Comparison of ENCODE assay signal across 17 cellular contexts in the genomic region with DNA sequence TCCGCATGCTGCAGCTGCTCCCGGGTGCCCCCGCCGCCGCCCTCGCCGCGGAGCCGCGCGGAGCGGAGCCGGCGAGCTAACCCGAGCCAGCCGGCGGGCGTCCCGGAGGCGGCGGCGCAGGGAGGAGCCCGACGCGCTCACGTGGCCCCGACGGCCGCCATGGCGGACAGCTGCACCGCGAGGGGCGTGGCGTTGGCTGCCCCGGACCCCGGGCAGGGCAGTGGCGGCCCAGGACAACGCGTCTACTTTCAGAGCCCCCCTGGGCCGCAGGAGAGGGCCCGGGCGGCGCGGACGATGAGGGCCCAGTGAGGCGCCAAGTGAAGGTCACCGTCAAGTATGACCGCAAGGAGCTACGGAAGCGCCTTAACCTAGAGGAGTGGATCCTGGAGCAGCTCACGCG. TPM values are rescaled to one million over a fixed set of nuclear protein-coding genes. Genes with fewer than 3 reads are reported as not detected.
DNase-seq lines count a peak whose midpoint lies in the region; ATAC-seq and TF ChIP-seq lines count a peak whose summit lies in the region.
"Had no signal": no experiment of that assay in that cellular context is flagged by ENCODE, and none has a peak within 500 bp of the region (broad histone marks: within the 10 kb centered on the region; RNA-seq: fewer than 3 reads in every experiment).

No MANE protein-coding gene starts in this region.

- H3K27me3 ChIP-seq in left ventricle myocardium inferior (ENCODE audit: low read depth), result peaks cover 18% of the 10 kb centered on the region

- H3K27me3 Mint-ChIP-seq in Calu3 (ENCODE audit: unreplicated experiment) (peaks cover 3% of the 10 kb centered on the region), nephron progenitor cell (ENCODE audit: low read depth, poor library complexity) (peaks cover 12% of the 10 kb centered on the region)

- intact Hi-C loops in Calu3 (cut with micrococcal nuclease; ENCODE audit: unreplicated experiment), result loop anchor here (5.0 kb wide), 1 partner anchor 41 kb away; no protein-coding TSS in a partner anchor
- intact Hi-C loops in left ventricle myocardium inferior (cut with micrococcal nuclease), result no loop called here

- H3K27ac Mint-ChIP-seq in Calu3 (ENCODE audit: unreplicated experiment) (no peak overlapping the region), nephron progenitor cell (no peak overlapping the region)
- H3K27ac Mint-ChIP-seq: activated naive CD4-positive, alpha-beta T cell treated with anti-CD3 and anti-CD28 coated beads, Interleukin-2, amount 50 U/mL, for 24 hours; effector memory CD8-positive, alpha-beta T cell; HFFc6; T-helper 17 cell had no signal

- no peaks in the 10 kb centered on the region for H3K36me3 ChIP-seq in left ventricle myocardium inferior
- H3K36me3 ChIP-seq: spleen had no signal

- no TSS peak for BruUV-seq in Calu3 (replicated peaks; lab: Mats Ljungman, UMichigan)

- H3K4me1 Mint-ChIP-seq in Calu3 (ENCODE audit: low read depth, unreplicated experiment), result peaks cover 28% of the 10 kb centered on the region
- H3K4me1 Mint-ChIP-seq in nephron progenitor cell, result peaks cover 7% of the 10 kb centered on the region
- H3K4me1 Mint-ChIP-seq: activated naive CD4-positive, alpha-beta T cell treated with anti-CD3 and anti-CD28 coated beads, Interleukin-2, amount 50 U/mL, for 24 hours; T-helper 17 cell had no signal

- no peaks in the 10 kb centered on the region for H3K9me3 ChIP-seq in left ventricle myocardium inferior (replicated peaks)
- H3K9me3 ChIP-seq: spleen had no signal

- TF ChIP-seq CTCF in Calu3 (IDR thresholded peaks at IDR 0.05; ENCODE audit: unreplicated experiment) (no peak), left ventricle myocardium inferior (IDR thresholded peaks at IDR 0.05; ENCODE audit: borderline replicate concordance) (no peak), nephron progenitor cell (IDR thresholded peaks at IDR 0.05) (no peak)

- peak overlapping the region; percentile 51 for H3K4me3 ChIP-seq in left ventricle myocardium inferior

- CTCF ChIA-PET in Calu3 (lab: Charles Lee), result no interaction called here

- peaks cover 8% of the 10 kb centered on the region for H3K4me1 ChIP-seq in left ventricle myocardium inferior

- H3K9me3 Mint-ChIP-seq in Calu3 (ENCODE audit: low read depth, unreplicated experiment) (no peaks in the 10 kb centered on the region), nephron progenitor cell (no peaks in the 10 kb centered on the region)
- H3K9me3 Mint-ChIP-seq: activated naive CD4-positive, alpha-beta T cell treated with anti-CD3 and anti-CD28 coated beads, Interleukin-2, amount 50 U/mL, for 24 hours; effector memory CD8-positive, alpha-beta T cell; HFFc6 had no signal

- H3K36me3 Mint-ChIP-seq in Calu3 (ENCODE audit: insufficient read depth, unreplicated experiment), result peaks cover 15% of the 10 kb centered on the region
- no peaks in the 10 kb centered on the region for H3K36me3 Mint-ChIP-seq in nephron progenitor cell (ENCODE audit: low read depth)

- H3K4me3 Mint-ChIP-seq in Calu3 (ENCODE audit: low read depth, unreplicated experiment), result peak overlapping the region; percentile 62
- H3K4me3 Mint-ChIP-seq in nephron progenitor cell, result no peak overlapping the region
- H3K4me3 Mint-ChIP-seq: activated naive CD4-positive, alpha-beta T cell treated with anti-CD3 and anti-CD28 coated beads, Interleukin-2, amount 50 U/mL, for 24 hours; effector memory CD8-positive, alpha-beta T cell; HFFc6; T-helper 17 cell had no signal

- H3K27ac ChIP-seq in left ventricle myocardium inferior (replicated peaks), result no peak overlapping the region

- peak; percentile 39 for DNase-seq in Calu3
- DNase-seq in NCI-H2227 (lab: John Stamatoyannopoulos, UW; ENCODE audit: unreplicated experiment), result peak; percentile 74
- no peak for DNase-seq in left ventricle myocardium inferior
- peak; percentile 15 for DNase-seq in nephron progenitor cell
- no peak for DNase-seq in NCI-H1092 (lab: John Stamatoyannopoulos, UW)
- no peak for DNase-seq in activated gamma-delta T cell treated with Interleukin-2 at 50 U/mL for 16 hours
- DNase-seq in HCEC 1CT, result no peak
- DNase-seq: effector memory CD8-positive, alpha-beta T cell; HFFc6; NCI-H1417; NCI-H345; occipital lobe; SHP77; spleen; T-helper 17 cell had no signal

- ATAC-seq in HG02642 (IDR thresholded peaks at IDR 0.05; ENCODE audit: poor library complexity, unreplicated experiment), result no peak
- ATAC-seq: effector memory CD8-positive, alpha-beta T cell; T-helper 17 cell had no signal

RNA-seq across cellular contexts. Expression of a gene that starts 30.0 kb away (rescaled TPM):
- total RNA-seq in Calu3 (2022), result 13.7 and 16.3 TPM in 2 replicates
- 7.6 TPM for total RNA-seq in left ventricle myocardium inferior

RNA-seq across cellular contexts. Expression of a gene that starts 56.2 kb away (rescaled TPM):
- total RNA-seq in Calu3 (2022) (27.6 TPM in 2 replicates), left ventricle myocardium inferior (12.5 TPM)

Comparison
In these comparisons a context has a peak if more than half of its experiments do, and no peak if none do; other contexts are left out.
1. DNase-seq: peak in Calu3 (single experiment), NCI-H2227 (single experiment) and nephron progenitor cell (single experiment); none in left ventricle myocardium inferior (single experiment), NCI-H1092 (single experiment), activated gamma-delta T cell treated with Interleukin-2 at 50 U/mL for 16 hours (single experiment) and HCEC 1CT (single experiment).